Comparison of ENCODE assay signal across 1 cellular context in genomic region chr7:27245798-27246691, GRCh38.
TF ChIP-seq lines count a peak whose summit lies in the region.

No MANE protein-coding gene starts in this region.

TF ChIP-seq in HepG2, 621 proteins besides CTCF, POLR2A, EP300 and RAD21 (continued from another document):
- TF ChIP-seq MEIS1 (CRISPR knock-in tag; IDR thresholded peaks at IDR 0.05; ENCODE audit: borderline replicate concordance) (no peak), KLF16 (CRISPR knock-in tag; IDR thresholded peaks at IDR 0.05) (no peak), NFYB (CRISPR knock-in tag; IDR thresholded peaks at IDR 0.05) (no peak), CBX5 (CRISPR knock-in tag; IDR thresholded peaks at IDR 0.05; ENCODE audit: borderline replicate concordance) (no peak), ZBTB39 (CRISPR knock-in tag; IDR thresholded peaks at IDR 0.05) (no peak), ADNP (CRISPR knock-in tag; IDR thresholded peaks at IDR 0.05) (no peak), ZNF20 (CRISPR knock-in tag; IDR thresholded peaks at IDR 0.05) (no peak)
- TF ChIP-seq, protein P1, sequence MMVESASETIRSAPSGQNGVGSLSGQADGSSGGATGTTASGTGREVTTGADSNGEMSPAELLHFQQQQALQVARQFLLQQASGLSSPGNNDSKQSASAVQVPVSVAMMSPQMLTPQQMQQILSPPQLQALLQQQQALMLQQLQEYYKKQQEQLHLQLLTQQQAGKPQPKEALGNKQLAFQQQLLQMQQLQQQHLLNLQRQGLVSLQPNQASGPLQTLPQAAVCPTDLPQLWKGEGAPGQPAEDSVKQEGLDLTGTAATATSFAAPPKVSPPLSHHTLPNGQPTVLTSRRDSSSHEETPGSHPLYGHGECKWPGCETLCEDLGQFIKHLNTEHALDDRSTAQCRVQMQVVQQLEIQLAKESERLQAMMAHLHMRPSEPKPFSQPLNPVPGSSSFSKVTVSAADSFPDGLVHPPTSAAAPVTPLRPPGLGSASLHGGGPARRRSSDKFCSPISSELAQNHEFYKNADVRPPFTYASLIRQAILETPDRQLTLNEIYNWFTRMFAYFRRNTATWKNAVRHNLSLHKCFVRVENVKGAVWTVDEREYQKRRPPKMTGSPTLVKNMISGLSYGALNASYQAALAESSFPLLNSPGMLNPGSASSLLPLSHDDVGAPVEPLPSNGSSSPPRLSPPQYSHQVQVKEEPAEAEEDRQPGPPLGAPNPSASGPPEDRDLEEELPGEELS (CRISPR knock-in tag; IDR thresholded peaks at IDR 0.05) = no peak
